ENCODE assay signal across 1 cellular context in the genomic region with DNA sequence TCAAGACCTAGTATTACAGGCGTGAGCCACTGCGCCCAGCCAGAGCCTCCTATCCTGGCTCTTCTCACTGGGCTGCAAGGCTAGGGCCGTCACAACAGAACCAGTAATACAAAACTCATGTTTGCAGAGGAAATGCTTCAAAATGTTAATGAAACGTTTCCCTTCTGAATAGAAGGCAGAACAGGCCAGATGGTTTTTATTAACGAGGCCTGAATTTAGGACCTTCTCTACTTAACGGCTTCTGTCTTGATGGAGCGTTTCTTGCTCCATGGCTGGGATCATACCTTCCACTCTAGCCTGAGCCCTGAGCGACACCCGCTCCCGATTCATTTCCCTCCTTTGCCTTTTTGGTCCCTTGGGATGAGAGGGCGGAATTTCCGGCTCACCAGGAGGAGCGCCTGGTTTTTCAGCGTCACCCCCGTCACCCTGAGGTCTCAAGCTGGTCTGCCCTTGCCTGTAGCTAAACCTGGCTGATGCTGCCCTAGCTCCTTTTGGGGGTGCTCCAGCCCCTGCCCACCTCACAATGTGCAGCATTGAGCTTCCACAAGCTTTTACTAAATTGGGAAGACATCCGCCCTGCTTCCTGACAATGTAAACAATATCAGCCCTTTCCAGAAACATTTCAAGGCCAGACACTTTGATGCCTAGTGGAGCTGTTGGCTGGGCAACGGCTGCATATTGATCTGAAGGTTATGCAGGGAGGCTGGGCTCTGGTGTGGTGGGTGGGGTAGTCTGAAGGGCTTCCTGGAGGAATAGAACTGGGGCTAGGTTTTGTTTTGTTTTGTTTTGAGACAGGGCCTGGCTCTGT.
TF ChIP-seq lines count a peak whose summit lies in the region.

No MANE protein-coding gene starts in this region.

TF ChIP-seq in GM12878, 131 proteins besides CTCF, POLR2A, EP300 and RAD21:
- no peak for TF ChIP-seq DPF2 (IDR thresholded peaks at IDR 0.05)
- TF ChIP-seq SKIL (IDR thresholded peaks at IDR 0.05; ENCODE audit: low read depth, poor library complexity, severe bottlenecking): no peak
- no peak for TF ChIP-seq KAT2A (conservative IDR thresholded peaks at IDR 0.05; ENCODE audit: control insufficient read depth, low read depth, low read length)
- no peak for TF ChIP-seq FOXK2 (IDR thresholded peaks at IDR 0.05)
- no peak for TF ChIP-seq TCF7 (IDR thresholded peaks at IDR 0.05; ENCODE audit: borderline replicate concordance)
- no peak for TF ChIP-seq GATAD2B (conservative IDR thresholded peaks at IDR 0.05; ENCODE audit: low read depth)
- TF ChIP-seq, protein P1, sequence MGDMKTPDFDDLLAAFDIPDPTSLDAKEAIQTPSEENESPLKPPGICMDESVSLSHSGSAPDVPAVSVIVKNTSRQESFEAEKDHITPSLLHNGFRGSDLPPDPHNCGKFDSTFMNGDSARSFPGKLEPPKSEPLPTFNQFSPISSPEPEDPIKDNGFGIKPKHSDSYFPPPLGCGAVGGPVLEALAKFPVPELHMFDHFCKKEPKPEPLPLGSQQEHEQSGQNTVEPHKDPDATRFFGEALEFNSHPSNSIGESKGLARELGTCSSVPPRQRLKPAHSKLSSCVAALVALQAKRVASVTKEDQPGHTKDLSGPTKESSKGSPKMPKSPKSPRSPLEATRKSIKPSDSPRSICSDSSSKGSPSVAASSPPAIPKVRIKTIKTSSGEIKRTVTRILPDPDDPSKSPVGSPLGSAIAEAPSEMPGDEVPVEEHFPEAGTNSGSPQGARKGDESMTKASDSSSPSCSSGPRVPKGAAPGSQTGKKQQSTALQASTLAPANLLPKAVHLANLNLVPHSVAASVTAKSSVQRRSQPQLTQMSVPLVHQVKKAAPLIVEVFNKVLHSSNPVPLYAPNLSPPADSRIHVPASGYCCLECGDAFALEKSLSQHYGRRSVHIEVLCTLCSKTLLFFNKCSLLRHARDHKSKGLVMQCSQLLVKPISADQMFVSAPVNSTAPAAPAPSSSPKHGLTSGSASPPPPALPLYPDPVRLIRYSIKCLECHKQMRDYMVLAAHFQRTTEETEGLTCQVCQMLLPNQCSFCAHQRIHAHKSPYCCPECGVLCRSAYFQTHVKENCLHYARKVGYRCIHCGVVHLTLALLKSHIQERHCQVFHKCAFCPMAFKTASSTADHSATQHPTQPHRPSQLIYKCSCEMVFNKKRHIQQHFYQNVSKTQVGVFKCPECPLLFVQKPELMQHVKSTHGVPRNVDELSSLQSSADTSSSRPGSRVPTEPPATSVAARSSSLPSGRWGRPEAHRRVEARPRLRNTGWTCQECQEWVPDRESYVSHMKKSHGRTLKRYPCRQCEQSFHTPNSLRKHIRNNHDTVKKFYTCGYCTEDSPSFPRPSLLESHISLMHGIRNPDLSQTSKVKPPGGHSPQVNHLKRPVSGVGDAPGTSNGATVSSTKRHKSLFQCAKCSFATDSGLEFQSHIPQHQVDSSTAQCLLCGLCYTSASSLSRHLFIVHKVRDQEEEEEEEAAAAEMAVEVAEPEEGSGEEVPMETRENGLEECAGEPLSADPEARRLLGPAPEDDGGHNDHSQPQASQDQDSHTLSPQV (IDR thresholded peaks at IDR 0.05): no peak
- no peak for TF ChIP-seq SRF (IDR thresholded peaks at IDR 0.05; ENCODE audit: low read depth in 2 of 2, low read length in 2 of 2)
- TF ChIP-seq ASH2L (IDR thresholded peaks at IDR 0.05; ENCODE audit: borderline replicate concordance, low read depth): no peak
- no peak for TF ChIP-seq PAX8 (IDR thresholded peaks at IDR 0.05)
- TF ChIP-seq POU2F2 (IDR thresholded peaks at IDR 0.05; ENCODE audit: borderline replicate concordance, low read depth, low read length): no peak
- no peak for TF ChIP-seq FOXM1 (IDR thresholded peaks at IDR 0.05; ENCODE audit: low read depth, low read length)
- no peak for TF ChIP-seq HDAC6 (IDR thresholded peaks at IDR 0.05; ENCODE audit: unreplicated experiment)
- no peak for TF ChIP-seq SP1 (IDR thresholded peaks at IDR 0.05; ENCODE audit: low read depth, low read length)
- TF ChIP-seq ETV6 (conservative IDR thresholded peaks at IDR 0.05 in 1 of 2, IDR thresholded peaks at IDR 0.05 in 1 of 2; ENCODE audit: borderline replicate concordance in 1 of 2, low read depth in 1 of 2): no peak
- TF ChIP-seq ZBTB40 (IDR thresholded peaks at IDR 0.05; ENCODE audit: borderline replicate concordance): no peak
- no peak for TF ChIP-seq NR2C1 (IDR thresholded peaks at IDR 0.05)
- TF ChIP-seq, protein P2, sequence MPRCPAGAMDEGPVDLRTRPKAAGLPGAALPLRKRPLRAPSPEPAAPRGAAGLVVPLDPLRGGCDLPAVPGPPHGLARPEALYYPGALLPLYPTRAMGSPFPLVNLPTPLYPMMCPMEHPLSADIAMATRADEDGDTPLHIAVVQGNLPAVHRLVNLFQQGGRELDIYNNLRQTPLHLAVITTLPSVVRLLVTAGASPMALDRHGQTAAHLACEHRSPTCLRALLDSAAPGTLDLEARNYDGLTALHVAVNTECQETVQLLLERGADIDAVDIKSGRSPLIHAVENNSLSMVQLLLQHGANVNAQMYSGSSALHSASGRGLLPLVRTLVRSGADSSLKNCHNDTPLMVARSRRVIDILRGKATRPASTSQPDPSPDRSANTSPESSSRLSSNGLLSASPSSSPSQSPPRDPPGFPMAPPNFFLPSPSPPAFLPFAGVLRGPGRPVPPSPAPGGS (IDR thresholded peaks at IDR 0.05; ENCODE audit: borderline replicate concordance, insufficient read depth, low read depth, low read length, poor library complexity, severe bottlenecking): no peak
- no peak for TF ChIP-seq CHD4 (IDR thresholded peaks at IDR 0.05)
- no peak for TF ChIP-seq SMARCA5 (IDR thresholded peaks at IDR 0.05)
